ENCODE assay signal across 2 cellular contexts in genomic region chr1:27719286-27720251, GRCh38.
TF ChIP-seq lines count a peak whose summit lies in the region.

No MANE protein-coding gene starts in this region.

TF ChIP-seq in HEK293T, 16 proteins besides CTCF, POLR2A, EP300 and RAD21:
- no peak for TF ChIP-seq PKNOX1 (IDR thresholded peaks at IDR 0.05)
- TF ChIP-seq ZNF384 (IDR thresholded peaks at IDR 0.05), result peak; percentile 34; the same call in 1 of the 2 replicates

TF ChIP-seq in HepG2, 621 proteins besides CTCF, POLR2A, EP300 and RAD21:
- no peak for TF ChIP-seq ZHX1 (CRISPR knock-in tag; IDR thresholded peaks at IDR 0.05; ENCODE audit: low read depth)
- no peak for TF ChIP-seq AHDC1 (CRISPR knock-in tag; IDR thresholded peaks at IDR 0.05; ENCODE audit: borderline replicate concordance)
- no peak for TF ChIP-seq ZNF891 (CRISPR knock-in tag; IDR thresholded peaks at IDR 0.05)
- TF ChIP-seq STAG1 (CRISPR knock-in tag; IDR thresholded peaks at IDR 0.05), result 0 out of 2 replicates have a peak, but pooled peaks have one; percentile 15
- TF ChIP-seq ZNF850 (CRISPR knock-in tag; conservative IDR thresholded peaks at IDR 0.05), result no peak
- no peak for TF ChIP-seq SNAI1 (CRISPR knock-in tag; IDR thresholded peaks at IDR 0.05; ENCODE audit: borderline replicate concordance)
